In genomic region chr12:14959463-14959862, GRCh38 we compare ENCODE assay signal across 13 cellular contexts. TPM values are rescaled to one million over a fixed set of nuclear protein-coding genes. Genes with fewer than 3 reads are reported as not detected.
DNase-seq lines count a peak whose midpoint lies in the region; ATAC-seq, FAIRE-seq and TF ChIP-seq lines count a peak whose summit lies in the region.
"Had no signal": no experiment of that assay in that cellular context is flagged by ENCODE, and none has a peak within 500 bp of the region (broad histone marks: within the 10 kb centered on the region; RNA-seq: fewer than 3 reads in every experiment).

No MANE protein-coding gene starts in this region.

- WGBS in ovary, 3 donors: 66 to 83% (median 73%) methylated on average over 3 of the region's 3 CpGs

- peaks cover 39% of the 10 kb centered on the region for H3K36me3 Mint-ChIP-seq in activated naive CD4-positive, alpha-beta T cell treated with anti-CD3 and anti-CD28 coated beads for 36 hours (ENCODE audit: low read depth)
- peaks cover 58% of the 10 kb centered on the region for H3K36me3 Mint-ChIP-seq in activated CD8-positive, alpha-beta T cell treated with anti-CD3 and anti-CD28 coated beads for 36 hours (ENCODE audit: low read depth)

- no peak for TF ChIP-seq EP300 in ovary (IDR thresholded peaks at IDR 0.05)

- no peaks in the 10 kb centered on the region for H3K9me3 Mint-ChIP-seq in activated naive CD4-positive, alpha-beta T cell treated with anti-CD3 and anti-CD28 coated beads for 36 hours
- no peaks in the 10 kb centered on the region for H3K9me3 Mint-ChIP-seq in activated CD8-positive, alpha-beta T cell treated with anti-CD3 and anti-CD28 coated beads for 36 hours

- TF ChIP-seq POLR2A in ovary (IDR thresholded peaks at IDR 0.05): no peak

- H3K9ac ChIP-seq in kidney (ENCODE audit: low read length in 2 of 2): peak overlapping the region in 1 of 2 donors; percentile 13

- no peak for ATAC-seq in activated CD8-positive, alpha-beta T cell treated with anti-CD3 and anti-CD28 coated beads for 36 hours
- ATAC-seq in GM19455 (IDR thresholded peaks at IDR 0.05; ENCODE audit: unreplicated experiment): no peak
- ATAC-seq: foreskin keratinocyte had no signal

- no peak for FAIRE-seq in kidney (lab: Jason Lieb, UNC)
- FAIRE-seq: astrocyte had no signal

- peak overlapping the region in 1 of 2 donors; percentile 49 for H3K27ac ChIP-seq in kidney (ENCODE audit: low read depth in 2 of 2, low read length in 2 of 2)
- H3K27ac ChIP-seq in tibial artery: peak overlapping the region; percentile 60 to 63
- H3K27ac ChIP-seq in ovary: no peak overlapping the region
- H3K27ac ChIP-seq: foreskin keratinocyte had no signal

- H3K4me1 ChIP-seq in kidney (ENCODE audit: control insufficient read depth in 1 of 2, insufficient read depth in 1 of 2, low read depth in 1 of 2, low read length in 2 of 2) (peaks cover 2 to 4% of the 10 kb centered on the region in 2 donors), tibial artery (peaks cover 0 to 39% (median 15%) of the 10 kb centered on the region in 4 donors), ovary (ENCODE audit: insufficient read depth) (peaks cover 2% of the 10 kb centered on the region)

- H3K27ac Mint-ChIP-seq in activated naive CD4-positive, alpha-beta T cell treated with anti-CD3 and anti-CD28 coated beads for 36 hours: peak overlapping the region; percentile 100
- peak overlapping the region; percentile 97 for H3K27ac Mint-ChIP-seq in activated CD8-positive, alpha-beta T cell treated with anti-CD3 and anti-CD28 coated beads for 36 hours

- H3K4me3 Mint-ChIP-seq in activated naive CD4-positive, alpha-beta T cell treated with anti-CD3 and anti-CD28 coated beads for 36 hours: peak overlapping the region; percentile 98
- H3K4me3 Mint-ChIP-seq in activated CD8-positive, alpha-beta T cell treated with anti-CD3 and anti-CD28 coated beads for 36 hours: peak overlapping the region; percentile 94

- H3K4me3 ChIP-seq in kidney (ENCODE audit: low read length in 2 of 2): peak overlapping the region; percentile 33 to 45
- H3K4me3 ChIP-seq in tibial artery: peak overlapping the region; percentile 44 to 48
- H3K4me3 ChIP-seq in ovary: no peak overlapping the region

- POLR2A ChIA-PET in activated CD8-positive, alpha-beta T cell treated with anti-CD3 and anti-CD28 coated beads for 36 hours (lab: Charles Lee): interaction anchor here (1.4 to 7.2 kb wide), 8 partner anchors 11 to 189 kb away, joined by 3 to 41 read pairs (median 7); partner anchors contain the start of gene ERP27

- intact Hi-C loops in activated naive CD4-positive, alpha-beta T cell treated with anti-CD3 and anti-CD28 coated beads for 36 hours (cut with micrococcal nuclease): loop anchor here (2.0 to 10.0 kb wide), 2 partner anchors 603 to 925 kb away; partner anchors contain the start of gene STRAP
- intact Hi-C loops in activated CD8-positive, alpha-beta T cell treated with anti-CD3 and anti-CD28 coated beads for 36 hours (cut with micrococcal nuclease): loop anchor here (10.0 kb wide), 1 partner anchor 565 kb away; no protein-coding TSS in a partner anchor
- intact Hi-C loops in kidney (cut with DNase I): no loop called here
- intact Hi-C loops in tibial artery (cut with DNase I; ENCODE audit: low total_unique reads): loop anchor here (1.0 kb wide), 1 partner anchor 11 kb away; no protein-coding TSS in a partner anchor
- intact Hi-C loops in ovary (cut with DNase I): loop anchor here in 3 of 4 donors (5.0 to 10.0 kb wide), 3 partner anchors 65 to 1167 kb away; no protein-coding TSS in a partner anchor

- no peak for DNase-seq in activated naive CD4-positive, alpha-beta T cell treated with anti-CD3 and anti-CD28 coated beads for 36 hours
- no peak for DNase-seq in activated naive CD4-positive, alpha-beta T cell treated with anti-CD3 and anti-CD28 coated beads, Interleukin-2, amount 50 U/mL, for 16 hours
- DNase-seq in activated CD8-positive, alpha-beta T cell treated with anti-CD3 and anti-CD28 coated beads for 36 hours: no peak
- no peak for DNase-seq in kidney
- no peak for DNase-seq in tibial artery
- no peak for DNase-seq in NCI-H526 treated with DMSO at 0.1 percent for 48 hours (lab: John Stamatoyannopoulos, UW)
- DNase-seq in ovary: no peak
- DNase-seq: foreskin keratinocyte had no signal

- no peaks in the 10 kb centered on the region for H3K36me3 ChIP-seq in kidney (ENCODE audit: control insufficient read depth in 1 of 2, insufficient read depth in 2 of 2, low read length in 2 of 2)
- H3K36me3 ChIP-seq in tibial artery: no peaks in the 10 kb centered on the region
- no peaks in the 10 kb centered on the region for H3K36me3 ChIP-seq in ovary

- H3K27me3 ChIP-seq in tibial artery (no peaks in the 10 kb centered on the region), ovary (no peaks in the 10 kb centered on the region)
- H3K27me3 ChIP-seq: foreskin keratinocyte had no signal

- H3K9me3 ChIP-seq in kidney (ENCODE audit: control insufficient read depth in 1 of 2, low read length in 2 of 2) (no peaks in the 10 kb centered on the region), tibial artery (no peaks in the 10 kb centered on the region), ovary (no peaks in the 10 kb centered on the region)

- peaks cover 34% of the 10 kb centered on the region for H3K4me1 Mint-ChIP-seq in activated naive CD4-positive, alpha-beta T cell treated with anti-CD3 and anti-CD28 coated beads for 36 hours (ENCODE audit: low read depth)
- H3K4me1 Mint-ChIP-seq in activated CD8-positive, alpha-beta T cell treated with anti-CD3 and anti-CD28 coated beads for 36 hours (ENCODE audit: low read depth): peaks cover 39% of the 10 kb centered on the region

- H3K27me3 Mint-ChIP-seq in activated naive CD4-positive, alpha-beta T cell treated with anti-CD3 and anti-CD28 coated beads for 36 hours (ENCODE audit: low read depth): no peaks in the 10 kb centered on the region
- H3K27me3 Mint-ChIP-seq in activated CD8-positive, alpha-beta T cell treated with anti-CD3 and anti-CD28 coated beads for 36 hours: no peaks in the 10 kb centered on the region

- CTCF ChIA-PET in activated naive CD4-positive, alpha-beta T cell treated with anti-CD3 and anti-CD28 coated beads for 36 hours (lab: Charles Lee): interaction anchor here (1.0 to 1.5 kb wide), 2 partner anchors 9 to 114 kb away, joined by 3 to 4 read pairs; no protein-coding TSS in a partner anchor
- CTCF ChIA-PET in activated CD8-positive, alpha-beta T cell treated with anti-CD3 and anti-CD28 coated beads for 36 hours (lab: Charles Lee): interaction anchor here (1.2 to 1.5 kb wide), 3 partner anchors 12 to 21 kb away, joined by 3 to 4 read pairs (median 4); partner anchors contain the start of gene ERP27

- TF ChIP-seq CTCF in activated CD8-positive, alpha-beta T cell treated with anti-CD3 and anti-CD28 coated beads for 36 hours (IDR thresholded peaks at IDR 0.05): no peak
- TF ChIP-seq CTCF in kidney (IDR thresholded peaks at IDR 0.05; ENCODE audit: borderline replicate concordance, extremely low read depth, insufficient read depth) (no peak), tibial artery (IDR thresholded peaks at IDR 0.05) (no peak), ovary (IDR thresholded peaks at IDR 0.05) (no peak)

RNA-seq across cellular contexts. Expression of gene ARHGDIB, which starts 1.9 kb away (rescaled TPM):
- 100 to 1,000 TPM; 663 to 730 TPM for total RNA-seq in activated naive CD4-positive, alpha-beta T cell treated with anti-CD3 and anti-CD28 coated beads for 36 hours
- 100 to 1,000 TPM; 765 to 771 TPM for total RNA-seq in activated CD8-positive, alpha-beta T cell treated with anti-CD3 and anti-CD28 coated beads for 36 hours
- total RNA-seq in kidney (151 TPM), ovary (10 to 100 TPM; 16.0 to 77.7 (median 32.4) TPM)
- polyA plus RNA-seq in kidney (ENCODE audit: insufficient read depth, low read depth, low replicate concordance) (127 TPM), ovary (100 to 1,000 TPM in 1 of 2 donors, 10 to 100 TPM in 1; 36.6 to 212 TPM)

RNA-seq across cellular contexts. Expression of gene PDE6H, which starts 13.4 kb away (rescaled TPM):
- not detected for total RNA-seq in activated naive CD4-positive, alpha-beta T cell treated with anti-CD3 and anti-CD28 coated beads for 36 hours
- not detected for total RNA-seq in activated CD8-positive, alpha-beta T cell treated with anti-CD3 and anti-CD28 coated beads for 36 hours
- total RNA-seq in kidney (not detected), ovary (not detected)
- polyA plus RNA-seq in kidney (ENCODE audit: insufficient read depth, low read depth, low replicate concordance) (not detected), ovary (not detected)
- total RNA-seq: astrocyte, foreskin keratinocyte, M059J, pulmonary artery endothelial cell, SK-MEL-5 had no signal
- polyA plus RNA-seq: foreskin keratinocyte had no signal

RNA-seq across cellular contexts. Expression of gene ERP27, which starts 21.1 kb away (rescaled TPM):
- total RNA-seq in activated naive CD4-positive, alpha-beta T cell treated with anti-CD3 and anti-CD28 coated beads for 36 hours: 1 to 10 TPM; 1.0 to 1.2 TPM
- 1 to 10 TPM; 2.3 to 3.4 TPM for total RNA-seq in activated CD8-positive, alpha-beta T cell treated with anti-CD3 and anti-CD28 coated beads for 36 hours
- total RNA-seq in kidney: 11.0 TPM
- polyA plus RNA-seq in kidney (ENCODE audit: insufficient read depth, low read depth, low replicate concordance): 35.3 TPM
- total RNA-seq in ovary: 10 to 100 TPM in 1 of 7 donors, 1 to 10 TPM in 4, under 1 TPM in 1, not detected in 1; 0.35 to 83.8 (median 1.9) TPM
- polyA plus RNA-seq in ovary: 1 to 10 TPM in 1 of 2 donors, under 1 TPM in 1; 0.64 to 2.0 TPM
- total RNA-seq: M059J had no signal

Comparison
In these comparisons a context has a peak if more than half of its experiments do, and no peak if none do; other contexts are left out.
1. H3K27ac ChIP-seq: peak in tibial artery (2 of 2); none in ovary (0 of 2).